Comparison of ENCODE assay signal across 8 cellular contexts in genomic region chr16:89217388-89218191, GRCh38. TPM values are rescaled to one million over a fixed set of nuclear protein-coding genes. Genes with fewer than 3 reads are reported as not detected.
DNase-seq lines count a peak whose midpoint lies in the region; ATAC-seq and TF ChIP-seq lines count a peak whose summit lies in the region.

Gene ZNF778, plus strand, starts transcription at chr16:89217703. Its CDS starts 3,425 bp downstream, at chr16:89221128.

- peak within 1 kb of the TSS; percentile 85 for H3K4me3 ChIP-seq in ACC112 (ENCODE audit: low read depth, low read length)
- H3K4me3 ChIP-seq in colonic mucosa, result peak within 1 kb of the TSS; percentile 87

- H3K36me3 ChIP-seq in ACC112 (ENCODE audit: insufficient read depth, low read length), result peaks cover 20% of the 10 kb centered on the region; the same call in 1 of the 2 replicates
- no peaks in the 10 kb centered on the region for H3K36me3 ChIP-seq in colonic mucosa

- H3K27ac ChIP-seq in ACC112 (ENCODE audit: low read depth, low read length), result peak within 1 kb of the TSS; percentile 73
- H3K27ac ChIP-seq in colonic mucosa, result peak within 1 kb of the TSS; percentile 92

- H3K79me2 ChIP-seq in ACC112 (ENCODE audit: control insufficient read depth, insufficient read depth, low read length, unreplicated experiment), result peaks cover 29% of the 10 kb centered on the region

- no peaks in the 10 kb centered on the region for H3K4me1 ChIP-seq in ACC112 (ENCODE audit: control insufficient read depth, insufficient read depth, low read length, unreplicated experiment)
- H3K4me1 ChIP-seq in colonic mucosa, result peaks cover 3% of the 10 kb centered on the region

- H3K9ac ChIP-seq in colonic mucosa (ENCODE audit: low read depth in 2 of 2, low read length in 2 of 2), result peak within 1 kb of the TSS; percentile 92 to 93

- ATAC-seq in GM18519 (IDR thresholded peaks at IDR 0.05; ENCODE audit: low FRiP score, unreplicated experiment) (peak; percentile 54), HG03064 (IDR thresholded peaks at IDR 0.05; ENCODE audit: low read depth, unreplicated experiment) (peak; percentile 84), left lobe of liver (peak; percentile 94)

- peak within 1 kb of the TSS; percentile 68 for H2AFZ ChIP-seq in ACC112 (ENCODE audit: low read length, unreplicated experiment)

- no peak for TF ChIP-seq CTCF in colonic mucosa (IDR thresholded peaks at IDR 0.05)

- intact Hi-C loops in colonic mucosa (cut with DNase I), result loop anchor here (5.0 to 10.0 kb wide), 2 partner anchors 275 to 363 kb away; partner anchors contain the start of genes GALNS and TRAPPC2L

- H3K27me3 ChIP-seq in ACC112 (ENCODE audit: insufficient read depth, low read length) (no peaks in the 10 kb centered on the region), colonic mucosa (no peaks in the 10 kb centered on the region)

- DNase-seq in NCI-H345 treated with DMSO at 0.1 percent for 48 hours (lab: John Stamatoyannopoulos, UW; ENCODE audit: unreplicated experiment) (peak; percentile 21), colonic mucosa (peak; percentile 86), left lobe of liver (ENCODE audit: low spot score) (peak; percentile 86)
- DNase-seq in activated CD4-positive, alpha-beta T cell treated with anti-CD3 and anti-CD28 coated beads for 48 hours, result peak; percentile 84
- peak; percentile 75 for DNase-seq in stimulated activated CD4-positive, alpha-beta T cell treated with anti-CD3 and anti-CD28 coated beads, Interleukin-1b, Interleukin-23, amount 100 ng/mL, for 48 hours

- no peaks in the 10 kb centered on the region for H3K9me3 ChIP-seq in colonic mucosa

RNA-seq across cellular contexts. Expression of gene ZNF778, which starts in this region (rescaled TPM):
- total RNA-seq in colonic mucosa, result 1 to 10 TPM; 3.9 to 6.4 TPM
- 5.3 TPM for total RNA-seq in left lobe of liver

Comparison
In these comparisons a context has a peak if more than half of its experiments do, and no peak if none do; other contexts are left out.
1. Peak in every context shown above with its lines: DNase-seq, ATAC-seq, H3K4me3 ChIP-seq and H3K27ac ChIP-seq.
2. DNase-seq: peak in every context shown above with its lines; median percentile 86 in colonic mucosa; 86 in left lobe of liver; 84 in activated CD4-positive, alpha-beta T cell treated with anti-CD3 and anti-CD28 coated beads for 48 hours; 75 in stimulated activated CD4-positive, alpha-beta T cell treated with anti-CD3 and anti-CD28 coated beads, Interleukin-1b, Interleukin-23, amount 100 ng/mL, for 48 hours; 21 in NCI-H345 treated with DMSO at 0.1 percent for 48 hours.